Comparison of ENCODE assay signal across 1 cellular context in the genomic region with DNA sequence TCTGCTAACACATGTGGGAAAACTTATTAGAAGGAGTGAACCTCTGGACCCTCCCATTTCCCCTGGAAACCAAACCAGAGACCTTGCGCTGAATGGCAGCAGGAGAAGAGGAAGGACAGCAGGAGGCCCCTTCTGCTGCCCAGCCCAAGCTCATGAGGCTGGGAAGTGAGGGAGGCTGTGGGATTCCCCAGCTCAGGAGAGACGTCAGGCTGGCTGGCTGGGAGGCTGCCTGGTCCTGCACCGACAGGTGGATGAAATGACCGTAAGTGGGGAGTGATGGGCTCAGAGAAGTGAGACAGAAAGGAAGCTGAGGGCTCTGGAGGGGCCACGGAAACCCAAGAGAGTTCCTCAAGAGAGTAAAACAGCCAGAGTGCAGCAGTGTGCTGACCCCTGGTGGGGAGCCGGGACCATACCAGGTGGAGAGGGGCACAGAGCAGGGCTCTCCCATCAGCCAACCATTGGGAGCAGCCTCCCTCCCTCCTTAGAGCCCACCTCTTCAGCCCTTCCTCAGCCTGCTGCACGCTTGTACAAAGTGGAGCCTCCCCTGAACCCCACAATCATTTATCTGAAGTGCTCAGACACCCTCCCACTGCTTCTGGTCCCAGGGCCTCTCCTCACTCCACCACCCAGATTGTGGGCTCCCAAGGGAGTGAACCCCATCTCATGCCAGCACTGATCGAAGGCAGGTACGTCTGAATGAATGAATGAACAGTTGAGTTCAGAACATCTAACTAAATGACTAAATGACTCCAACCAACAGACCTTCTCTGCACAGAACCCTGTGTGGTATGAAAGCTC.
A peak's percentile ranks its signal among the peaks of the same experiment; 100 is the strongest.
TF ChIP-seq lines count a peak whose summit lies in the region.

No MANE protein-coding gene starts in this region.

TF ChIP-seq in HepG2, 621 proteins besides CTCF, POLR2A, EP300 and RAD21 (continued from another document and continues in another):
- TF ChIP-seq, protein P1, sequence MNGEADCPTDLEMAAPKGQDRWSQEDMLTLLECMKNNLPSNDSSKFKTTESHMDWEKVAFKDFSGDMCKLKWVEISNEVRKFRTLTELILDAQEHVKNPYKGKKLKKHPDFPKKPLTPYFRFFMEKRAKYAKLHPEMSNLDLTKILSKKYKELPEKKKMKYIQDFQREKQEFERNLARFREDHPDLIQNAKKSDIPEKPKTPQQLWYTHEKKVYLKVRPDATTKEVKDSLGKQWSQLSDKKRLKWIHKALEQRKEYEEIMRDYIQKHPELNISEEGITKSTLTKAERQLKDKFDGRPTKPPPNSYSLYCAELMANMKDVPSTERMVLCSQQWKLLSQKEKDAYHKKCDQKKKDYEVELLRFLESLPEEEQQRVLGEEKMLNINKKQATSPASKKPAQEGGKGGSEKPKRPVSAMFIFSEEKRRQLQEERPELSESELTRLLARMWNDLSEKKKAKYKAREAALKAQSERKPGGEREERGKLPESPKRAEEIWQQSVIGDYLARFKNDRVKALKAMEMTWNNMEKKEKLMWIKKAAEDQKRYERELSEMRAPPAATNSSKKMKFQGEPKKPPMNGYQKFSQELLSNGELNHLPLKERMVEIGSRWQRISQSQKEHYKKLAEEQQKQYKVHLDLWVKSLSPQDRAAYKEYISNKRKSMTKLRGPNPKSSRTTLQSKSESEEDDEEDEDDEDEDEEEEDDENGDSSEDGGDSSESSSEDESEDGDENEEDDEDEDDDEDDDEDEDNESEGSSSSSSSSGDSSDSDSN (CRISPR knock-in tag; IDR thresholded peaks at IDR 0.05): peak; percentile 37; the same call in 1 of the 2 replicates
- TF ChIP-seq GTF2F1 (IDR thresholded peaks at IDR 0.05; ENCODE audit: low read length) (no peak), NR1H2 (CRISPR knock-in tag; IDR thresholded peaks at IDR 0.05; ENCODE audit: borderline replicate concordance, low read depth) (no peak), HOXA5 (CRISPR knock-in tag; IDR thresholded peaks at IDR 0.05) (no peak), MAFG (CRISPR knock-in tag; IDR thresholded peaks at IDR 0.05) (no peak), CCDC6 (CRISPR knock-in tag; IDR thresholded peaks at IDR 0.05) (no peak), SKI (IDR thresholded peaks at IDR 0.05; ENCODE audit: partially characterized antibody) (no peak), HMG20B (CRISPR knock-in tag; conservative IDR thresholded peaks at IDR 0.05) (no peak), ZNF232 (CRISPR knock-in tag; IDR thresholded peaks at IDR 0.05; ENCODE audit: borderline replicate concordance) (no peak; the same call in 1 of the 2 replicates), SMC3 (IDR thresholded peaks at IDR 0.05; ENCODE audit: low read length) (peak; percentile 82), XBP1 (CRISPR knock-in tag; IDR thresholded peaks at IDR 0.05) (no peak)
- TF ChIP-seq, protein P2, sequence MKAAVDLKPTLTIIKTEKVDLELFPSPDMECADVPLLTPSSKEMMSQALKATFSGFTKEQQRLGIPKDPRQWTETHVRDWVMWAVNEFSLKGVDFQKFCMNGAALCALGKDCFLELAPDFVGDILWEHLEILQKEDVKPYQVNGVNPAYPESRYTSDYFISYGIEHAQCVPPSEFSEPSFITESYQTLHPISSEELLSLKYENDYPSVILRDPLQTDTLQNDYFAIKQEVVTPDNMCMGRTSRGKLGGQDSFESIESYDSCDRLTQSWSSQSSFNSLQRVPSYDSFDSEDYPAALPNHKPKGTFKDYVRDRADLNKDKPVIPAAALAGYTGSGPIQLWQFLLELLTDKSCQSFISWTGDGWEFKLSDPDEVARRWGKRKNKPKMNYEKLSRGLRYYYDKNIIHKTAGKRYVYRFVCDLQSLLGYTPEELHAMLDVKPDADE (CRISPR knock-in tag; IDR thresholded peaks at IDR 0.05): no peak
- TF ChIP-seq, protein P3, sequence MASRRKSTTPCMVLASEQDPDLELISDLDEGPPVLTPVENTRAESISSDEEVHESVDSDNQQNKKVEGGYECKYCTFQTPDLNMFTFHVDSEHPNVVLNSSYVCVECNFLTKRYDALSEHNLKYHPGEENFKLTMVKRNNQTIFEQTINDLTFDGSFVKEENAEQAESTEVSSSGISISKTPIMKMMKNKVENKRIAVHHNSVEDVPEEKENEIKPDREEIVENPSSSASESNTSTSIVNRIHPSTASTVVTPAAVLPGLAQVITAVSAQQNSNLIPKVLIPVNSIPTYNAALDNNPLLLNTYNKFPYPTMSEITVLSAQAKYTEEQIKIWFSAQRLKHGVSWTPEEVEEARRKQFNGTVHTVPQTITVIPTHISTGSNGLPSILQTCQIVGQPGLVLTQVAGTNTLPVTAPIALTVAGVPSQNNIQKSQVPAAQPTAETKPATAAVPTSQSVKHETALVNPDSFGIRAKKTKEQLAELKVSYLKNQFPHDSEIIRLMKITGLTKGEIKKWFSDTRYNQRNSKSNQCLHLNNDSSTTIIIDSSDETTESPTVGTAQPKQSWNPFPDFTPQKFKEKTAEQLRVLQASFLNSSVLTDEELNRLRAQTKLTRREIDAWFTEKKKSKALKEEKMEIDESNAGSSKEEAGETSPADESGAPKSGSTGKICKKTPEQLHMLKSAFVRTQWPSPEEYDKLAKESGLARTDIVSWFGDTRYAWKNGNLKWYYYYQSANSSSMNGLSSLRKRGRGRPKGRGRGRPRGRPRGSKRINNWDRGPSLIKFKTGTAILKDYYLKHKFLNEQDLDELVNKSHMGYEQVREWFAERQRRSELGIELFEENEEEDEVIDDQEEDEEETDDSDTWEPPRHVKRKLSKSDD (CRISPR knock-in tag; IDR thresholded peaks at IDR 0.05; ENCODE audit: low read depth): no peak
- TF ChIP-seq, protein P4, sequence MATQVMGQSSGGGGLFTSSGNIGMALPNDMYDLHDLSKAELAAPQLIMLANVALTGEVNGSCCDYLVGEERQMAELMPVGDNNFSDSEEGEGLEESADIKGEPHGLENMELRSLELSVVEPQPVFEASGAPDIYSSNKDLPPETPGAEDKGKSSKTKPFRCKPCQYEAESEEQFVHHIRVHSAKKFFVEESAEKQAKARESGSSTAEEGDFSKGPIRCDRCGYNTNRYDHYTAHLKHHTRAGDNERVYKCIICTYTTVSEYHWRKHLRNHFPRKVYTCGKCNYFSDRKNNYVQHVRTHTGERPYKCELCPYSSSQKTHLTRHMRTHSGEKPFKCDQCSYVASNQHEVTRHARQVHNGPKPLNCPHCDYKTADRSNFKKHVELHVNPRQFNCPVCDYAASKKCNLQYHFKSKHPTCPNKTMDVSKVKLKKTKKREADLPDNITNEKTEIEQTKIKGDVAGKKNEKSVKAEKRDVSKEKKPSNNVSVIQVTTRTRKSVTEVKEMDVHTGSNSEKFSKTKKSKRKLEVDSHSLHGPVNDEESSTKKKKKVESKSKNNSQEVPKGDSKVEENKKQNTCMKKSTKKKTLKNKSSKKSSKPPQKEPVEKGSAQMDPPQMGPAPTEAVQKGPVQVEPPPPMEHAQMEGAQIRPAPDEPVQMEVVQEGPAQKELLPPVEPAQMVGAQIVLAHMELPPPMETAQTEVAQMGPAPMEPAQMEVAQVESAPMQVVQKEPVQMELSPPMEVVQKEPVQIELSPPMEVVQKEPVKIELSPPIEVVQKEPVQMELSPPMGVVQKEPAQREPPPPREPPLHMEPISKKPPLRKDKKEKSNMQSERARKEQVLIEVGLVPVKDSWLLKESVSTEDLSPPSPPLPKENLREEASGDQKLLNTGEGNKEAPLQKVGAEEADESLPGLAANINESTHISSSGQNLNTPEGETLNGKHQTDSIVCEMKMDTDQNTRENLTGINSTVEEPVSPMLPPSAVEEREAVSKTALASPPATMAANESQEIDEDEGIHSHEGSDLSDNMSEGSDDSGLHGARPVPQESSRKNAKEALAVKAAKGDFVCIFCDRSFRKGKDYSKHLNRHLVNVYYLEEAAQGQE (IDR thresholded peaks at IDR 0.05; ENCODE audit: borderline replicate concordance in 1 of 2, low read depth in 1 of 2, low read length in 2 of 2): no peak
- TF ChIP-seq, protein P5, sequence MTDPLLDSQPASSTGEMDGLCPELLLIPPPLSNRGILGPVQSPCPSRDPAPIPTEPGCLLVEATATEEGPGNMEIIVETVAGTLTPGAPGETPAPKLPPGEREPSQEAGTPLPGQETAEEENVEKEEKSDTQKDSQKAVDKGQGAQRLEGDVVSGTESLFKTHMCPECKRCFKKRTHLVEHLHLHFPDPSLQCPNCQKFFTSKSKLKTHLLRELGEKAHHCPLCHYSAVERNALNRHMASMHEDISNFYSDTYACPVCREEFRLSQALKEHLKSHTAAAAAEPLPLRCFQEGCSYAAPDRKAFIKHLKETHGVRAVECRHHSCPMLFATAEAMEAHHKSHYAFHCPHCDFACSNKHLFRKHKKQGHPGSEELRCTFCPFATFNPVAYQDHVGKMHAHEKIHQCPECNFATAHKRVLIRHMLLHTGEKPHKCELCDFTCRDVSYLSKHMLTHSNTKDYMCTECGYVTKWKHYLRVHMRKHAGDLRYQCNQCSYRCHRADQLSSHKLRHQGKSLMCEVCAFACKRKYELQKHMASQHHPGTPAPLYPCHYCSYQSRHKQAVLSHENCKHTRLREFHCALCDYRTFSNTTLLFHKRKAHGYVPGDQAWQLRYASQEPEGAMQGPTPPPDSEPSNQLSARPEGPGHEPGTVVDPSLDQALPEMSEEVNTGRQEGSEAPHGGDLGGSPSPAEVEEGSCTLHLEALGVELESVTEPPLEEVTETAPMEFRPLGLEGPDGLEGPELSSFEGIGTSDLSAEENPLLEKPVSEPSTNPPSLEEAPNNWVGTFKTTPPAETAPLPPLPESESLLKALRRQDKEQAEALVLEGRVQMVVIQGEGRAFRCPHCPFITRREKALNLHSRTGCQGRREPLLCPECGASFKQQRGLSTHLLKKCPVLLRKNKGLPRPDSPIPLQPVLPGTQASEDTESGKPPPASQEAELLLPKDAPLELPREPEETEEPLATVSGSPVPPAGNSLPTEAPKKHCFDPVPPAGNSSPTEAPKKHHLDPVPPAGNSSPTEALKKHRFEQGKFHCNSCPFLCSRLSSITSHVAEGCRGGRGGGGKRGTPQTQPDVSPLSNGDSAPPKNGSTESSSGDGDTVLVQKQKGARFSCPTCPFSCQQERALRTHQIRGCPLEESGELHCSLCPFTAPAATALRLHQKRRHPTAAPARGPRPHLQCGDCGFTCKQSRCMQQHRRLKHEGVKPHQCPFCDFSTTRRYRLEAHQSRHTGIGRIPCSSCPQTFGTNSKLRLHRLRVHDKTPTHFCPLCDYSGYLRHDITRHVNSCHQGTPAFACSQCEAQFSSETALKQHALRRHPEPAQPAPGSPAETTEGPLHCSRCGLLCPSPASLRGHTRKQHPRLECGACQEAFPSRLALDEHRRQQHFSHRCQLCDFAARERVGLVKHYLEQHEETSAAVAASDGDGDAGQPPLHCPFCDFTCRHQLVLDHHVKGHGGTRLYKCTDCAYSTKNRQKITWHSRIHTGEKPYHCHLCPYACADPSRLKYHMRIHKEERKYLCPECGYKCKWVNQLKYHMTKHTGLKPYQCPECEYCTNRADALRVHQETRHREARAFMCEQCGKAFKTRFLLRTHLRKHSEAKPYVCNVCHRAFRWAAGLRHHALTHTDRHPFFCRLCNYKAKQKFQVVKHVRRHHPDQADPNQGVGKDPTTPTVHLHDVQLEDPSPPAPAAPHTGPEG (CRISPR knock-in tag; IDR thresholded peaks at IDR 0.05): no peak
- TF ChIP-seq, protein P6, sequence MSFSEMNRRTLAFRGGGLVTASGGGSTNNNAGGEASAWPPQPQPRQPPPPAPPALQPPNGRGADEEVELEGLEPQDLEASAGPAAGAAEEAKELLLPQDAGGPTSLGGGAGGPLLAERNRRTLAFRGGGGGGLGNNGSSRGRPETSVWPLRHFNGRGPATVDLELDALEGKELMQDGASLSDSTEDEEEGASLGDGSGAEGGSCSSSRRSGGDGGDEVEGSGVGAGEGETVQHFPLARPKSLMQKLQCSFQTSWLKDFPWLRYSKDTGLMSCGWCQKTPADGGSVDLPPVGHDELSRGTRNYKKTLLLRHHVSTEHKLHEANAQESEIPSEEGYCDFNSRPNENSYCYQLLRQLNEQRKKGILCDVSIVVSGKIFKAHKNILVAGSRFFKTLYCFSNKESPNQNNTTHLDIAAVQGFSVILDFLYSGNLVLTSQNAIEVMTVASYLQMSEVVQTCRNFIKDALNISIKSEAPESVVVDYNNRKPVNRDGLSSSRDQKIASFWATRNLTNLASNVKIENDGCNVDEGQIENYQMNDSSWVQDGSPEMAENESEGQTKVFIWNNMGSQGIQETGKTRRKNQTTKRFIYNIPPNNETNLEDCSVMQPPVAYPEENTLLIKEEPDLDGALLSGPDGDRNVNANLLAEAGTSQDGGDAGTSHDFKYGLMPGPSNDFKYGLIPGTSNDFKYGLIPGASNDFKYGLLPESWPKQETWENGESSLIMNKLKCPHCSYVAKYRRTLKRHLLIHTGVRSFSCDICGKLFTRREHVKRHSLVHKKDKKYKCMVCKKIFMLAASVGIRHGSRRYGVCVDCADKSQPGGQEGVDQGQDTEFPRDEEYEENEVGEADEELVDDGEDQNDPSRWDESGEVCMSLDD (CRISPR knock-in tag; IDR thresholded peaks at IDR 0.05; ENCODE audit: borderline replicate concordance): no peak
- TF ChIP-seq, protein P7, sequence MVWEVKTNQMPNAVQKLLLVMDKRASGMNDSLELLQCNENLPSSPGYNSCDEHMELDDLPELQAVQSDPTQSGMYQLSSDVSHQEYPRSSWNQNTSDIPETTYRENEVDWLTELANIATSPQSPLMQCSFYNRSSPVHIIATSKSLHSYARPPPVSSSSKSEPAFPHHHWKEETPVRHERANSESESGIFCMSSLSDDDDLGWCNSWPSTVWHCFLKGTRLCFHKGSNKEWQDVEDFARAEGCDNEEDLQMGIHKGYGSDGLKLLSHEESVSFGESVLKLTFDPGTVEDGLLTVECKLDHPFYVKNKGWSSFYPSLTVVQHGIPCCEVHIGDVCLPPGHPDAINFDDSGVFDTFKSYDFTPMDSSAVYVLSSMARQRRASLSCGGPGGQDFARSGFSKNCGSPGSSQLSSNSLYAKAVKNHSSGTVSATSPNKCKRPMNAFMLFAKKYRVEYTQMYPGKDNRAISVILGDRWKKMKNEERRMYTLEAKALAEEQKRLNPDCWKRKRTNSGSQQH (CRISPR knock-in tag; IDR thresholded peaks at IDR 0.05; ENCODE audit: low read depth): no peak
- TF ChIP-seq, protein P8, sequence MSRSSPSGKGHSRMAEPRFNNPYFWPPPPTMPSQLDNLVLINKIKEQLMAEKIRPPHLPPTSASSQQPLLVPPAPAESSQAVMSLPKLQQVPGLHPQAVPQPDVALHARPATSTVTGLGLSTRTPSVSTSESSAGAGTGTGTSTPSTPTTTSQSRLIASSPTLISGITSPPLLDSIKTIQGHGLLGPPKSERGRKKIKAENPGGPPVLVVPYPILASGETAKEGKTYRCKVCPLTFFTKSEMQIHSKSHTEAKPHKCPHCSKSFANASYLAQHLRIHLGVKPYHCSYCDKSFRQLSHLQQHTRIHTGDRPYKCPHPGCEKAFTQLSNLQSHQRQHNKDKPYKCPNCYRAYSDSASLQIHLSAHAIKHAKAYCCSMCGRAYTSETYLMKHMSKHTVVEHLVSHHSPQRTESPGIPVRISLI (CRISPR knock-in tag; IDR thresholded peaks at IDR 0.05; ENCODE audit: borderline replicate concordance): no peak
- TF ChIP-seq, protein P9, sequence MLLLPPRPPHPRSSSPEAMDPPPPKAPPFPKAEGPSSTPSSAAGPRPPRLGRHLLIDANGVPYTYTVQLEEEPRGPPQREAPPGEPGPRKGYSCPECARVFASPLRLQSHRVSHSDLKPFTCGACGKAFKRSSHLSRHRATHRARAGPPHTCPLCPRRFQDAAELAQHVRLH (CRISPR knock-in tag; IDR thresholded peaks at IDR 0.05; ENCODE audit: borderline replicate concordance, low read depth): no peak
- TF ChIP-seq, protein P10, sequence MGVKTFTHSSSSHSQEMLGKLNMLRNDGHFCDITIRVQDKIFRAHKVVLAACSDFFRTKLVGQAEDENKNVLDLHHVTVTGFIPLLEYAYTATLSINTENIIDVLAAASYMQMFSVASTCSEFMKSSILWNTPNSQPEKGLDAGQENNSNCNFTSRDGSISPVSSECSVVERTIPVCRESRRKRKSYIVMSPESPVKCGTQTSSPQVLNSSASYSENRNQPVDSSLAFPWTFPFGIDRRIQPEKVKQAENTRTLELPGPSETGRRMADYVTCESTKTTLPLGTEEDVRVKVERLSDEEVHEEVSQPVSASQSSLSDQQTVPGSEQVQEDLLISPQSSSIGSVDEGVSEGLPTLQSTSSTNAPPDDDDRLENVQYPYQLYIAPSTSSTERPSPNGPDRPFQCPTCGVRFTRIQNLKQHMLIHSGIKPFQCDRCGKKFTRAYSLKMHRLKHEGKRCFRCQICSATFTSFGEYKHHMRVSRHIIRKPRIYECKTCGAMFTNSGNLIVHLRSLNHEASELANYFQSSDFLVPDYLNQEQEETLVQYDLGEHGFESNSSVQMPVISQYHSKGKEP (CRISPR knock-in tag; IDR thresholded peaks at IDR 0.05): no peak
